ENCODE assay signal across 16 cellular contexts in the genomic region with DNA sequence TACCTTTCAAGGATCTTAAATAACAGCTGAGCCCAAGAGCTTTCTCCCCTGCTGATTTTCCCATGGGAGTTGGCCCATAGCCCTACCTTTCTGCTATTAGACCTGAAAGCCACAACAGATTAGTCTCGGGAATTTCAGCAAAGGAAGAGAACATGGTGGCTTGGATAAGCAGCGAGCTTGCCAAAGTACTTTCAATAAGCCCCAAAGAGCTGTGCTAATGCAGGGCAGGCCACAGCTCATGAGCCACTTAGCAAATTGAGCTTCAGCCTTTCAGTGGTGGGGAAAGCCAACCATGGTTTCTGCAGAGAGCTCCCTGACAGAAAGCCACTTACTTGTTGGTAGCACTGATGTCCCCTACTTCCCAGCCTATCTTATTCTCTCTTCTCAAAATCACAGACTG.
DNase-seq lines count a peak whose midpoint lies in the region; ATAC-seq and TF ChIP-seq lines count a peak whose summit lies in the region.
"Had no signal": no experiment of that assay in that cellular context is flagged by ENCODE, and none has a peak within 500 bp of the region (broad histone marks: within the 10 kb centered on the region; RNA-seq: fewer than 3 reads in every experiment).

No MANE protein-coding gene starts in this region.

- no peak overlapping the region for H2BK15ac ChIP-seq in neuronal stem cell (ENCODE audit: low read length)

- TF ChIP-seq CTCF in WERI-Rb-1 (IDR thresholded peaks at IDR 0.05; ENCODE audit: low read depth, low read length) = no peak

- no peaks in the 10 kb centered on the region for H3K79me1 ChIP-seq in neuronal stem cell (ENCODE audit: low read depth, low read length)

- ATAC-seq in GM18861 (IDR thresholded peaks at IDR 0.05; ENCODE audit: unreplicated experiment) = no peak

- H3K4ac ChIP-seq in neuronal stem cell (ENCODE audit: low read length) = no peak overlapping the region

- H2AK5ac ChIP-seq in neuronal stem cell (ENCODE audit: low read depth, low read length) = no peak overlapping the region

- no peak overlapping the region for H3K23ac ChIP-seq in neuronal stem cell (ENCODE audit: low read depth, low read length, poor library complexity)

- H2BK12ac ChIP-seq in neuronal stem cell (ENCODE audit: low read length) = no peak overlapping the region

- no peak overlapping the region for H2AFZ ChIP-seq in neuronal stem cell (ENCODE audit: low read length)

- no peak overlapping the region for H3K4me2 ChIP-seq in neuronal stem cell (ENCODE audit: insufficient read depth, low read length, poor library complexity, severe bottlenecking)
- H3K4me2 ChIP-seq: BLaER1 had no signal

- H3K4me1 ChIP-seq in neuronal stem cell (ENCODE audit: control insufficient read depth in 2 of 2, insufficient read depth in 1 of 2, low read depth in 1 of 2, low read length in 2 of 2) = no peaks in the 10 kb centered on the region
- H3K4me1 ChIP-seq: BLaER1 had no signal

- no peak overlapping the region for H2BK5ac ChIP-seq in neuronal stem cell (ENCODE audit: low read length)

- H3K14ac ChIP-seq in neuronal stem cell (ENCODE audit: low read length) = no peak overlapping the region

- peak; percentile 78 for DNase-seq in D341Med (ENCODE audit: low spot score)
- peak; percentile 70 for DNase-seq in WERI-Rb-1
- DNase-seq in neuronal stem cell (ENCODE audit: low spot score) = no peak
- DNase-seq in NK-92 (lab: John Stamatoyannopoulos, UW; ENCODE audit: unreplicated experiment) = no peak
- DNase-seq: 8988T; ACHN; BE2C; C1 segment of cervical spinal cord; CD4-positive, alpha-beta memory T cell; CD4-positive, CD25-positive, alpha-beta regulatory T cell; CD8-positive, alpha-beta memory T cell; COR-L47; DMS79 treated with DMSO at 0.1 percent for 48 hours; GF-D8 had no signal

- H4K8ac ChIP-seq in neuronal stem cell (ENCODE audit: low read depth, low read length) = no peak overlapping the region

- H3K18ac ChIP-seq in neuronal stem cell (ENCODE audit: low read length) = peak overlapping the region; percentile 5

- no peak overlapping the region for H3K4me3 ChIP-seq in WERI-Rb-1 (ENCODE audit: low read depth, low read length)
- H3K4me3 ChIP-seq in neuronal stem cell (ENCODE audit: low read length in 2 of 2) = no peak overlapping the region
- H3K4me3 ChIP-seq: BLaER1 had no signal

- H3K27ac ChIP-seq in WERI-Rb-1 (no peak overlapping the region), neuronal stem cell (replicated peaks; ENCODE audit: low read length) (no peak overlapping the region)
- H3K27ac ChIP-seq: BLaER1 had no signal

- H2BK120ac ChIP-seq in neuronal stem cell (ENCODE audit: low read depth, low read length) = no peak overlapping the region

- no peaks in the 10 kb centered on the region for H3K36me3 ChIP-seq in WERI-Rb-1
- H3K36me3 ChIP-seq in neuronal stem cell (replicated peaks in 1 of 2; ENCODE audit: control insufficient read depth in 2 of 2, insufficient read depth in 2 of 2, low read length in 2 of 2) = no peaks in the 10 kb centered on the region
- H3K36me3 ChIP-seq: BE2C, BLaER1 had no signal

- no CpG with 5 or more reads among the region's 2 CpGs for WGBS in neuronal stem cell (ENCODE audit: extremely low coverage in 2 of 2, insufficient read length in 2 of 2, insufficient replicate concordance in 1 of 2), 2 donors

- H3K27me3 ChIP-seq in WERI-Rb-1 (ENCODE audit: insufficient read depth, low read depth, severe bottlenecking) = no peaks in the 10 kb centered on the region
- H3K27me3 ChIP-seq in neuronal stem cell (ENCODE audit: control insufficient read depth in 3 of 3, insufficient read depth in 3 of 3, low read depth in 1 of 3, low read length in 3 of 3) = peaks cover 0 to 8% (median 0%) of the 10 kb centered on the region in 3 experiments
- H3K27me3 ChIP-seq: BLaER1 had no signal

- no peak overlapping the region for H3K9ac ChIP-seq in neuronal stem cell (ENCODE audit: low read depth, low read length, poor library complexity)
- H3K9ac ChIP-seq: BLaER1 had no signal

- H4K91ac ChIP-seq in neuronal stem cell (ENCODE audit: low read depth, low read length, poor library complexity) = no peak overlapping the region

- H3K9me3 ChIP-seq in WERI-Rb-1 (ENCODE audit: severe bottlenecking) (no peaks in the 10 kb centered on the region), neuronal stem cell (replicated peaks in 1 of 2; ENCODE audit: control insufficient read depth in 2 of 2, insufficient read depth in 1 of 2, low read depth in 1 of 2, low read length in 2 of 2) (no peaks in the 10 kb centered on the region)
- H3K9me3 ChIP-seq: BE2C, BLaER1 had no signal

Comparison
In these comparisons a context has a peak if more than half of its experiments do, and no peak if none do; other contexts are left out.
1. DNase-seq: peak in D341Med (single experiment) and WERI-Rb-1 (single experiment); none in neuronal stem cell (single experiment) and NK-92 (single experiment).